Comparison of ENCODE assay signal across 1 cellular context in the genomic region with DNA sequence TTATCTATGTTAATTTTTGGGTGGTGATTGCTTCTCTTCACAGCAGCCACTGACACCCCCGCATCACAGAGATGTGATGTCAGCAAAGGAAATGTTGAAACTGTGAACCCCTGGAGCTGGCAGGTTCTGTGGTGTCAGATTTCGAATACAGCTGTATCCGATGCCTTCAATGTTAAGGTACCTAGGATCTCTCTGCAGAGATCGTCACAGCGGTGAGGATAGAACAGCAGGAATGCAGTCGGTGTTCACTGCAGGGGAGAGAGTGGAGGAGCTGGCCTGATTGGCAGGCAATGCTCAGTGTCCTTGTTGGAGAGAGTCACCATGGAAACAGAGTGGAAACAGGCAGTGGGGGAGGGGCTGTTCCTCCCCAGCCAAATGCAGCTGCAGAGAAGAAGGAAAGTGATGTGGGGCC.
A peak's percentile ranks its signal among the peaks of the same experiment; 100 is the strongest.
TF ChIP-seq lines count a peak whose summit lies in the region.

No MANE protein-coding gene starts in this region.

TF ChIP-seq in HepG2, 621 proteins besides CTCF, POLR2A, EP300 and RAD21 (continued from another document and continues in another):
- TF ChIP-seq, protein P1, sequence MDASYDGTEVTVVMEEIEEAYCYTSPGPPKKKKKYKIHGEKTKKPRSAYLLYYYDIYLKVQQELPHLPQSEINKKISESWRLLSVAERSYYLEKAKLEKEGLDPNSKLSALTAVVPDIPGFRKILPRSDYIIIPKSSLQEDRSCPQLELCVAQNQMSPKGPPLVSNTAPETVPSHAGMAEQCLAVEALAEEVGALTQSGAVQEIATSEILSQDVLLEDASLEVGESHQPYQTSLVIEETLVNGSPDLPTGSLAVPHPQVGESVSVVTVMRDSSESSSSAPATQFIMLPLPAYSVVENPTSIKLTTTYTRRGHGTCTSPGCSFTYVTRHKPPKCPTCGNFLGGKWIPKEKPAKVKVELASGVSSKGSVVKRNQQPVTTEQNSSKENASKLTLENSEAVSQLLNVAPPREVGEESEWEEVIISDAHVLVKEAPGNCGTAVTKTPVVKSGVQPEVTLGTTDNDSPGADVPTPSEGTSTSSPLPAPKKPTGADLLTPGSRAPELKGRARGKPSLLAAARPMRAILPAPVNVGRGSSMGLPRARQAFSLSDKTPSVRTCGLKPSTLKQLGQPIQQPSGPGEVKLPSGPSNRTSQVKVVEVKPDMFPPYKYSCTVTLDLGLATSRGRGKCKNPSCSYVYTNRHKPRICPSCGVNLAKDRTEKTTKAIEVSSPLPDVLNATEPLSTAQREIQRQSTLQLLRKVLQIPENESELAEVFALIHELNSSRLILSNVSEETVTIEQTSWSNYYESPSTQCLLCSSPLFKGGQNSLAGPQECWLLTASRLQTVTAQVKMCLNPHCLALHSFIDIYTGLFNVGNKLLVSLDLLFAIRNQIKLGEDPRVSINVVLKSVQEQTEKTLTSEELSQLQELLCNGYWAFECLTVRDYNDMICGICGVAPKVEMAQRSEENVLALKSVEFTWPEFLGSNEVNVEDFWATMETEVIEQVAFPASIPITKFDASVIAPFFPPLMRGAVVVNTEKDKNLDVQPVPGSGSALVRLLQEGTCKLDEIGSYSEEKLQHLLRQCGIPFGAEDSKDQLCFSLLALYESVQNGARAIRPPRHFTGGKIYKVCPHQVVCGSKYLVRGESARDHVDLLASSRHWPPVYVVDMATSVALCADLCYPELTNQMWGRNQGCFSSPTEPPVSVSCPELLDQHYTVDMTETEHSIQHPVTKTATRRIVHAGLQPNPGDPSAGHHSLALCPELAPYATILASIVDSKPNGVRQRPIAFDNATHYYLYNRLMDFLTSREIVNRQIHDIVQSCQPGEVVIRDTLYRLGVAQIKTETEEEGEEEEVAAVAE (CRISPR knock-in tag; IDR thresholded peaks at IDR 0.05; ENCODE audit: borderline replicate concordance) = peak; percentile 88; the same call in 1 of the 2 replicates
- TF ChIP-seq, protein P2, sequence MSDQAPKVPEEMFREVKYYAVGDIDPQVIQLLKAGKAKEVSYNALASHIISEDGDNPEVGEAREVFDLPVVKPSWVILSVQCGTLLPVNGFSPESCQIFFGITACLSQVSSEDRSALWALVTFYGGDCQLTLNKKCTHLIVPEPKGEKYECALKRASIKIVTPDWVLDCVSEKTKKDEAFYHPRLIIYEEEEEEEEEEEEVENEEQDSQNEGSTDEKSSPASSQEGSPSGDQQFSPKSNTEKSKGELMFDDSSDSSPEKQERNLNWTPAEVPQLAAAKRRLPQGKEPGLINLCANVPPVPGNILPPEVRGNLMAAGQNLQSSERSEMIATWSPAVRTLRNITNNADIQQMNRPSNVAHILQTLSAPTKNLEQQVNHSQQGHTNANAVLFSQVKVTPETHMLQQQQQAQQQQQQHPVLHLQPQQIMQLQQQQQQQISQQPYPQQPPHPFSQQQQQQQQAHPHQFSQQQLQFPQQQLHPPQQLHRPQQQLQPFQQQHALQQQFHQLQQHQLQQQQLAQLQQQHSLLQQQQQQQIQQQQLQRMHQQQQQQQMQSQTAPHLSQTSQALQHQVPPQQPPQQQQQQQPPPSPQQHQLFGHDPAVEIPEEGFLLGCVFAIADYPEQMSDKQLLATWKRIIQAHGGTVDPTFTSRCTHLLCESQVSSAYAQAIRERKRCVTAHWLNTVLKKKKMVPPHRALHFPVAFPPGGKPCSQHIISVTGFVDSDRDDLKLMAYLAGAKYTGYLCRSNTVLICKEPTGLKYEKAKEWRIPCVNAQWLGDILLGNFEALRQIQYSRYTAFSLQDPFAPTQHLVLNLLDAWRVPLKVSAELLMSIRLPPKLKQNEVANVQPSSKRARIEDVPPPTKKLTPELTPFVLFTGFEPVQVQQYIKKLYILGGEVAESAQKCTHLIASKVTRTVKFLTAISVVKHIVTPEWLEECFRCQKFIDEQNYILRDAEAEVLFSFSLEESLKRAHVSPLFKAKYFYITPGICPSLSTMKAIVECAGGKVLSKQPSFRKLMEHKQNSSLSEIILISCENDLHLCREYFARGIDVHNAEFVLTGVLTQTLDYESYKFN (CRISPR knock-in tag; conservative IDR thresholded peaks at IDR 0.05) = no peak
- TF ChIP-seq JUN (CRISPR knock-in tag; IDR thresholded peaks at IDR 0.05) (no peak), REPIN1 (CRISPR knock-in tag; IDR thresholded peaks at IDR 0.05; ENCODE audit: borderline replicate concordance, low read depth) (no peak), ZMYM3 (CRISPR knock-in tag; IDR thresholded peaks at IDR 0.05) (peak; percentile 11; the same call in 1 of the 2 replicates), BRCA1 (CRISPR knock-in tag; IDR thresholded peaks at IDR 0.05) (no peak), GATAD2A (CRISPR knock-in tag; IDR thresholded peaks at IDR 0.05) (0 out of 2 replicates have a peak, but pooled peaks have one; percentile 25), SIX4 (CRISPR knock-in tag; IDR thresholded peaks at IDR 0.05) (0 out of 2 replicates have a peak, but pooled peaks have one; percentile 42), ZNF431 (CRISPR knock-in tag; IDR thresholded peaks at IDR 0.05; ENCODE audit: borderline replicate concordance, low read depth) (no peak), ELF3 (CRISPR knock-in tag; IDR thresholded peaks at IDR 0.05) (peak; percentile 40; the same call in 1 of the 2 replicates), IRF2 (CRISPR knock-in tag; IDR thresholded peaks at IDR 0.05) (no peak), KLF6 (CRISPR knock-in tag; IDR thresholded peaks at IDR 0.05) (no peak), ZNF709 (CRISPR knock-in tag; IDR thresholded peaks at IDR 0.05) (0 out of 2 replicates have a peak, but pooled peaks have one; percentile 1), KLF9 (CRISPR knock-in tag; IDR thresholded peaks at IDR 0.05; ENCODE audit: low read depth) (no peak), HNF4G (IDR thresholded peaks at IDR 0.05; ENCODE audit: borderline replicate concordance, low read depth, low read length) (no peak), HNF4G (CRISPR knock-in tag; IDR thresholded peaks at IDR 0.05; ENCODE audit: borderline replicate concordance, low read depth) (peak; percentile 49; the same call in 1 of the 2 replicates), TEAD3 (CRISPR knock-in tag; optimal IDR thresholded peaks at IDR 0.05; ENCODE audit: borderline replicate concordance) (peak; percentile 88), ZNF572 (CRISPR knock-in tag; IDR thresholded peaks at IDR 0.05) (no peak), SPEN (CRISPR knock-in tag; IDR thresholded peaks at IDR 0.05; ENCODE audit: low read depth) (peak; percentile 58; the same call in 1 of the 2 replicates), ZNF234 (CRISPR knock-in tag; conservative IDR thresholded peaks at IDR 0.05) (no peak), ZNF792 (CRISPR knock-in tag; IDR thresholded peaks at IDR 0.05) (peak; percentile 13; the same call in 1 of the 2 replicates), FOXA3 (CRISPR knock-in tag; IDR thresholded peaks at IDR 0.05) (peak; percentile 31; the same call in 1 of the 2 replicates), ZNF615 (CRISPR knock-in tag; IDR thresholded peaks at IDR 0.05; ENCODE audit: borderline replicate concordance) (no peak), RFX5 (IDR thresholded peaks at IDR 0.05; ENCODE audit: low read depth, low read length) (no peak), WIZ (CRISPR knock-in tag; IDR thresholded peaks at IDR 0.05) (peak; percentile 50; the same call in 1 of the 2 replicates), CHD2 (IDR thresholded peaks at IDR 0.05; ENCODE audit: low read depth, low read length) (peak; percentile 50; the same call in 1 of the 2 replicates)
- TF ChIP-seq, protein P3, sequence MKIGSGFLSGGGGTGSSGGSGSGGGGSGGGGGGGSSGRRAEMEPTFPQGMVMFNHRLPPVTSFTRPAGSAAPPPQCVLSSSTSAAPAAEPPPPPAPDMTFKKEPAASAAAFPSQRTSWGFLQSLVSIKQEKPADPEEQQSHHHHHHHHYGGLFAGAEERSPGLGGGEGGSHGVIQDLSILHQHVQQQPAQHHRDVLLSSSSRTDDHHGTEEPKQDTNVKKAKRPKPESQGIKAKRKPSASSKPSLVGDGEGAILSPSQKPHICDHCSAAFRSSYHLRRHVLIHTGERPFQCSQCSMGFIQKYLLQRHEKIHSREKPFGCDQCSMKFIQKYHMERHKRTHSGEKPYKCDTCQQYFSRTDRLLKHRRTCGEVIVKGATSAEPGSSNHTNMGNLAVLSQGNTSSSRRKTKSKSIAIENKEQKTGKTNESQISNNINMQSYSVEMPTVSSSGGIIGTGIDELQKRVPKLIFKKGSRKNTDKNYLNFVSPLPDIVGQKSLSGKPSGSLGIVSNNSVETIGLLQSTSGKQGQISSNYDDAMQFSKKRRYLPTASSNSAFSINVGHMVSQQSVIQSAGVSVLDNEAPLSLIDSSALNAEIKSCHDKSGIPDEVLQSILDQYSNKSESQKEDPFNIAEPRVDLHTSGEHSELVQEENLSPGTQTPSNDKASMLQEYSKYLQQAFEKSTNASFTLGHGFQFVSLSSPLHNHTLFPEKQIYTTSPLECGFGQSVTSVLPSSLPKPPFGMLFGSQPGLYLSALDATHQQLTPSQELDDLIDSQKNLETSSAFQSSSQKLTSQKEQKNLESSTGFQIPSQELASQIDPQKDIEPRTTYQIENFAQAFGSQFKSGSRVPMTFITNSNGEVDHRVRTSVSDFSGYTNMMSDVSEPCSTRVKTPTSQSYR (CRISPR knock-in tag; IDR thresholded peaks at IDR 0.05; ENCODE audit: borderline replicate concordance) = peak; percentile 97
- TF ChIP-seq, protein P4, sequence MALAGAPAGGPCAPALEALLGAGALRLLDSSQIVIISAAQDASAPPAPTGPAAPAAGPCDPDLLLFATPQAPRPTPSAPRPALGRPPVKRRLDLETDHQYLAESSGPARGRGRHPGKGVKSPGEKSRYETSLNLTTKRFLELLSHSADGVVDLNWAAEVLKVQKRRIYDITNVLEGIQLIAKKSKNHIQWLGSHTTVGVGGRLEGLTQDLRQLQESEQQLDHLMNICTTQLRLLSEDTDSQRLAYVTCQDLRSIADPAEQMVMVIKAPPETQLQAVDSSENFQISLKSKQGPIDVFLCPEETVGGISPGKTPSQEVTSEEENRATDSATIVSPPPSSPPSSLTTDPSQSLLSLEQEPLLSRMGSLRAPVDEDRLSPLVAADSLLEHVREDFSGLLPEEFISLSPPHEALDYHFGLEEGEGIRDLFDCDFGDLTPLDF (CRISPR knock-in tag; IDR thresholded peaks at IDR 0.05) = no peak
- TF ChIP-seq, protein P5, sequence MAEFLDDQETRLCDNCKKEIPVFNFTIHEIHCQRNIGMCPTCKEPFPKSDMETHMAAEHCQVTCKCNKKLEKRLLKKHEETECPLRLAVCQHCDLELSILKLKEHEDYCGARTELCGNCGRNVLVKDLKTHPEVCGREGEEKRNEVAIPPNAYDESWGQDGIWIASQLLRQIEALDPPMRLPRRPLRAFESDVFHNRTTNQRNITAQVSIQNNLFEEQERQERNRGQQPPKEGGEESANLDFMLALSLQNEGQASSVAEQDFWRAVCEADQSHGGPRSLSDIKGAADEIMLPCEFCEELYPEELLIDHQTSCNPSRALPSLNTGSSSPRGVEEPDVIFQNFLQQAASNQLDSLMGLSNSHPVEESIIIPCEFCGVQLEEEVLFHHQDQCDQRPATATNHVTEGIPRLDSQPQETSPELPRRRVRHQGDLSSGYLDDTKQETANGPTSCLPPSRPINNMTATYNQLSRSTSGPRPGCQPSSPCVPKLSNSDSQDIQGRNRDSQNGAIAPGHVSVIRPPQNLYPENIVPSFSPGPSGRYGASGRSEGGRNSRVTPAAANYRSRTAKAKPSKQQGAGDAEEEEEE (CRISPR knock-in tag; IDR thresholded peaks at IDR 0.05; ENCODE audit: borderline replicate concordance) = 0 out of 2 replicates have a peak, but pooled peaks have one; percentile 60
- TF ChIP-seq, protein P6, sequence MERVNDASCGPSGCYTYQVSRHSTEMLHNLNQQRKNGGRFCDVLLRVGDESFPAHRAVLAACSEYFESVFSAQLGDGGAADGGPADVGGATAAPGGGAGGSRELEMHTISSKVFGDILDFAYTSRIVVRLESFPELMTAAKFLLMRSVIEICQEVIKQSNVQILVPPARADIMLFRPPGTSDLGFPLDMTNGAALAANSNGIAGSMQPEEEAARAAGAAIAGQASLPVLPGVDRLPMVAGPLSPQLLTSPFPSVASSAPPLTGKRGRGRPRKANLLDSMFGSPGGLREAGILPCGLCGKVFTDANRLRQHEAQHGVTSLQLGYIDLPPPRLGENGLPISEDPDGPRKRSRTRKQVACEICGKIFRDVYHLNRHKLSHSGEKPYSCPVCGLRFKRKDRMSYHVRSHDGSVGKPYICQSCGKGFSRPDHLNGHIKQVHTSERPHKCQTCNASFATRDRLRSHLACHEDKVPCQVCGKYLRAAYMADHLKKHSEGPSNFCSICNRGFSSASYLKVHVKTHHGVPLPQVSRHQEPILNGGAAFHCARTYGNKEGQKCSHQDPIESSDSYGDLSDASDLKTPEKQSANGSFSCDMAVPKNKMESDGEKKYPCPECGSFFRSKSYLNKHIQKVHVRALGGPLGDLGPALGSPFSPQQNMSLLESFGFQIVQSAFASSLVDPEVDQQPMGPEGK (CRISPR knock-in tag; IDR thresholded peaks at IDR 0.05) = peak; percentile 57; the same call in 1 of the 2 replicates
- TF ChIP-seq, protein P7, sequence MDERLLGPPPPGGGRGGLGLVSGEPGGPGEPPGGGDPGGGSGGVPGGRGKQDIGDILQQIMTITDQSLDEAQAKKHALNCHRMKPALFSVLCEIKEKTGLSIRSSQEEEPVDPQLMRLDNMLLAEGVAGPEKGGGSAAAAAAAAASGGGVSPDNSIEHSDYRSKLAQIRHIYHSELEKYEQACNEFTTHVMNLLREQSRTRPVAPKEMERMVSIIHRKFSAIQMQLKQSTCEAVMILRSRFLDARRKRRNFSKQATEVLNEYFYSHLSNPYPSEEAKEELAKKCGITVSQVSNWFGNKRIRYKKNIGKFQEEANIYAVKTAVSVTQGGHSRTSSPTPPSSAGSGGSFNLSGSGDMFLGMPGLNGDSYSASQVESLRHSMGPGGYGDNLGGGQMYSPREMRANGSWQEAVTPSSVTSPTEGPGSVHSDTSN (CRISPR knock-in tag; IDR thresholded peaks at IDR 0.05) = peak; percentile 85
- TF ChIP-seq, protein P8, sequence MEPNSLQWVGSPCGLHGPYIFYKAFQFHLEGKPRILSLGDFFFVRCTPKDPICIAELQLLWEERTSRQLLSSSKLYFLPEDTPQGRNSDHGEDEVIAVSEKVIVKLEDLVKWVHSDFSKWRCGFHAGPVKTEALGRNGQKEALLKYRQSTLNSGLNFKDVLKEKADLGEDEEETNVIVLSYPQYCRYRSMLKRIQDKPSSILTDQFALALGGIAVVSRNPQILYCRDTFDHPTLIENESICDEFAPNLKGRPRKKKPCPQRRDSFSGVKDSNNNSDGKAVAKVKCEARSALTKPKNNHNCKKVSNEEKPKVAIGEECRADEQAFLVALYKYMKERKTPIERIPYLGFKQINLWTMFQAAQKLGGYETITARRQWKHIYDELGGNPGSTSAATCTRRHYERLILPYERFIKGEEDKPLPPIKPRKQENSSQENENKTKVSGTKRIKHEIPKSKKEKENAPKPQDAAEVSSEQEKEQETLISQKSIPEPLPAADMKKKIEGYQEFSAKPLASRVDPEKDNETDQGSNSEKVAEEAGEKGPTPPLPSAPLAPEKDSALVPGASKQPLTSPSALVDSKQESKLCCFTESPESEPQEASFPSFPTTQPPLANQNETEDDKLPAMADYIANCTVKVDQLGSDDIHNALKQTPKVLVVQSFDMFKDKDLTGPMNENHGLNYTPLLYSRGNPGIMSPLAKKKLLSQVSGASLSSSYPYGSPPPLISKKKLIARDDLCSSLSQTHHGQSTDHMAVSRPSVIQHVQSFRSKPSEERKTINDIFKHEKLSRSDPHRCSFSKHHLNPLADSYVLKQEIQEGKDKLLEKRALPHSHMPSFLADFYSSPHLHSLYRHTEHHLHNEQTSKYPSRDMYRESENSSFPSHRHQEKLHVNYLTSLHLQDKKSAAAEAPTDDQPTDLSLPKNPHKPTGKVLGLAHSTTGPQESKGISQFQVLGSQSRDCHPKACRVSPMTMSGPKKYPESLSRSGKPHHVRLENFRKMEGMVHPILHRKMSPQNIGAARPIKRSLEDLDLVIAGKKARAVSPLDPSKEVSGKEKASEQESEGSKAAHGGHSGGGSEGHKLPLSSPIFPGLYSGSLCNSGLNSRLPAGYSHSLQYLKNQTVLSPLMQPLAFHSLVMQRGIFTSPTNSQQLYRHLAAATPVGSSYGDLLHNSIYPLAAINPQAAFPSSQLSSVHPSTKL (CRISPR knock-in tag; IDR thresholded peaks at IDR 0.05) = 0 out of 2 replicates have a peak, but pooled peaks have one; percentile 25
